In genomic region chr22:42074846-42075245, GRCh38 we compare ENCODE assay signal across 9 cellular contexts. TPM values are rescaled to one million over a fixed set of nuclear protein-coding genes. Genes with fewer than 3 reads are reported as not detected.
DNase-seq lines count a peak whose midpoint lies in the region; ATAC-seq and TF ChIP-seq lines count a peak whose summit lies in the region.
"Had no signal": no experiment of that assay in that cellular context is flagged by ENCODE, and none has a peak within 500 bp of the region (broad histone marks: within the 10 kb centered on the region; RNA-seq: fewer than 3 reads in every experiment).

No MANE protein-coding gene starts in this region.

- no peak for DNase-seq in CD4-positive, CD25-positive, alpha-beta regulatory T cell
- no peak for DNase-seq in activated CD4-positive, alpha-beta memory T cell treated with anti-CD3 and anti-CD28 coated beads, Interleukin-2, amount 10 ng/mL, durations not matched to agents 7 days and 5 days
- no peak for DNase-seq in foreskin fibroblast
- DNase-seq in SW480 (ENCODE audit: low spot score) = no peak
- DNase-seq: NCI-H1105 had no signal

- H3K27ac Mint-ChIP-seq in CD4-positive, CD25-positive, alpha-beta regulatory T cell = peak overlapping the region; percentile 33 to 92 (median 69)
- peak overlapping the region; percentile 44 for H3K27ac Mint-ChIP-seq in activated CD4-positive, alpha-beta memory T cell treated with anti-CD3 and anti-CD28 coated beads, Interleukin-2, amount 10 ng/mL, durations not matched to agents 7 days and 5 days

- H3K9me3 Mint-ChIP-seq in CD4-positive, CD25-positive, alpha-beta regulatory T cell = no peaks in the 10 kb centered on the region
- H3K9me3 Mint-ChIP-seq in activated CD4-positive, alpha-beta memory T cell treated with anti-CD3 and anti-CD28 coated beads, Interleukin-2, amount 10 ng/mL, durations not matched to agents 7 days and 5 days = no peaks in the 10 kb centered on the region

- H3K27me3 ChIP-seq in CD4-positive, CD25-positive, alpha-beta regulatory T cell (ENCODE audit: control insufficient read depth, insufficient read depth, low read length) = no peaks in the 10 kb centered on the region
- H3K27me3 ChIP-seq in rectal smooth muscle tissue (ENCODE audit: control insufficient read depth, insufficient read depth, low read length) = no peaks in the 10 kb centered on the region

- no peaks in the 10 kb centered on the region for H3K9me3 ChIP-seq in CD4-positive, CD25-positive, alpha-beta regulatory T cell (ENCODE audit: control insufficient read depth in 2 of 2, low read length in 2 of 2)

- POLR2A ChIA-PET in activated CD4-positive, alpha-beta memory T cell treated with anti-CD3 and anti-CD28 coated beads, Interleukin-2, amount 10 ng/mL, durations not matched to agents 7 days and 5 days (lab: Charles Lee) = interaction anchor here (0.6 to 2.1 kb wide), 4 partner anchors 15 to 590 kb away, joined by 3 to 22 read pairs (median 4); partner anchors contain the start of genes NDUFA6 and WBP2NL

- H3K4me3 ChIP-seq in CD4-positive, CD25-positive, alpha-beta regulatory T cell (ENCODE audit: low read depth, low read length) = peak overlapping the region; percentile 15
- H3K4me3 ChIP-seq in foreskin fibroblast (ENCODE audit: low read depth in 1 of 2, low read length in 2 of 2) = peak overlapping the region; percentile 64 to 69
- peak overlapping the region; percentile 85 for H3K4me3 ChIP-seq in rectal smooth muscle tissue (ENCODE audit: low read length)

- H3K9ac ChIP-seq in rectal smooth muscle tissue (ENCODE audit: low read length) = no peak overlapping the region

- no peak for ATAC-seq in CD4-positive, CD25-positive, alpha-beta regulatory T cell (ENCODE audit: low read depth in 2 of 2)
- ATAC-seq in GM21423 (IDR thresholded peaks at IDR 0.05; ENCODE audit: unreplicated experiment) (no peak), GM18867 (IDR thresholded peaks at IDR 0.05; ENCODE audit: unreplicated experiment) (no peak), GM19324 (IDR thresholded peaks at IDR 0.05; ENCODE audit: low FRiP score, unreplicated experiment) (no peak)

- H3K27me3 Mint-ChIP-seq in CD4-positive, CD25-positive, alpha-beta regulatory T cell = peaks cover 3% of the 10 kb centered on the region
- no peaks in the 10 kb centered on the region for H3K27me3 Mint-ChIP-seq in activated CD4-positive, alpha-beta memory T cell treated with anti-CD3 and anti-CD28 coated beads, Interleukin-2, amount 10 ng/mL, durations not matched to agents 7 days and 5 days

- H3K4me1 ChIP-seq in CD4-positive, CD25-positive, alpha-beta regulatory T cell (ENCODE audit: control insufficient read depth, insufficient read depth, low read length, poor library complexity, severe bottlenecking) = peaks cover 51% of the 10 kb centered on the region
- peaks cover 26% of the 10 kb centered on the region for H3K4me1 ChIP-seq in rectal smooth muscle tissue (ENCODE audit: control insufficient read depth, insufficient read depth, low read length)

- no peaks in the 10 kb centered on the region for H3K36me3 ChIP-seq in CD4-positive, CD25-positive, alpha-beta regulatory T cell (ENCODE audit: control insufficient read depth, insufficient read depth, low read length)
- no peaks in the 10 kb centered on the region for H3K36me3 ChIP-seq in rectal smooth muscle tissue (ENCODE audit: control insufficient read depth, insufficient read depth, low read length)

- peak overlapping the region; percentile 41 for H3K27ac ChIP-seq in CD4-positive, CD25-positive, alpha-beta regulatory T cell (ENCODE audit: insufficient read depth, low read length, poor library complexity, severe bottlenecking)
- peak overlapping the region; percentile 90 for H3K27ac ChIP-seq in rectal smooth muscle tissue (ENCODE audit: low read depth, low read length)

- peaks cover under 1% of the 10 kb centered on the region for H3K36me3 Mint-ChIP-seq in CD4-positive, CD25-positive, alpha-beta regulatory T cell
- peaks cover 7% of the 10 kb centered on the region for H3K36me3 Mint-ChIP-seq in activated CD4-positive, alpha-beta memory T cell treated with anti-CD3 and anti-CD28 coated beads, Interleukin-2, amount 10 ng/mL, durations not matched to agents 7 days and 5 days (ENCODE audit: low read depth)

- CTCF ChIA-PET in activated CD4-positive, alpha-beta memory T cell treated with anti-CD3 and anti-CD28 coated beads, Interleukin-2, amount 10 ng/mL, durations not matched to agents 7 days and 5 days (lab: Charles Lee) = interaction anchor here (1.0 kb wide), 1 partner anchor 16 kb away, joined by 6 read pairs; the partner anchor contains the start of gene NDUFA6

- H3K4me3 Mint-ChIP-seq in CD4-positive, CD25-positive, alpha-beta regulatory T cell = peak overlapping the region; percentile 49 to 86 (median 75)
- H3K4me3 Mint-ChIP-seq in activated CD4-positive, alpha-beta memory T cell treated with anti-CD3 and anti-CD28 coated beads, Interleukin-2, amount 10 ng/mL, durations not matched to agents 7 days and 5 days = peak overlapping the region; percentile 31

- no peak for TF ChIP-seq CTCF in foreskin fibroblast (IDR thresholded peaks at IDR 0.05; ENCODE audit: low read depth, low read length)

- peaks cover 2 to 53% (median 26%) of the 10 kb centered on the region in 4 donors for H3K4me1 Mint-ChIP-seq in CD4-positive, CD25-positive, alpha-beta regulatory T cell
- peaks cover 49% of the 10 kb centered on the region for H3K4me1 Mint-ChIP-seq in activated CD4-positive, alpha-beta memory T cell treated with anti-CD3 and anti-CD28 coated beads, Interleukin-2, amount 10 ng/mL, durations not matched to agents 7 days and 5 days

RNA-seq across cellular contexts. Expression of gene PHETA2, which starts 0.8 kb away (rescaled TPM):
- total RNA-seq in CD4-positive, CD25-positive, alpha-beta regulatory T cell = 1.8 TPM
- 1 to 10 TPM; 1.5 to 2.6 (median 2.1) TPM for polyA plus RNA-seq in CD4-positive, CD25-positive, alpha-beta regulatory T cell
- total RNA-seq in activated CD4-positive, alpha-beta memory T cell treated with anti-CD3 and anti-CD28 coated beads, Interleukin-2, amount 10 ng/mL, durations not matched to agents 7 days and 5 days = 1 to 10 TPM; 3.6 to 4.5 TPM

RNA-seq across cellular contexts. Expression of gene NAGA, which starts 4.2 kb away (rescaled TPM):
- 12.7 TPM for total RNA-seq in CD4-positive, CD25-positive, alpha-beta regulatory T cell
- 10 to 100 TPM; 17.9 to 29.0 (median 26.0) TPM for polyA plus RNA-seq in CD4-positive, CD25-positive, alpha-beta regulatory T cell
- 10 to 100 TPM; 33.7 to 35.0 TPM for total RNA-seq in activated CD4-positive, alpha-beta memory T cell treated with anti-CD3 and anti-CD28 coated beads, Interleukin-2, amount 10 ng/mL, durations not matched to agents 7 days and 5 days

RNA-seq across cellular contexts. Expression of gene SMDT1, which starts 4.7 kb away (rescaled TPM):
- 77.0 TPM for total RNA-seq in CD4-positive, CD25-positive, alpha-beta regulatory T cell
- 100 to 1,000 TPM; 114 to 263 (median 154) TPM for polyA plus RNA-seq in CD4-positive, CD25-positive, alpha-beta regulatory T cell
- 10 to 100 TPM; 92.7 to 98.1 TPM for total RNA-seq in activated CD4-positive, alpha-beta memory T cell treated with anti-CD3 and anti-CD28 coated beads, Interleukin-2, amount 10 ng/mL, durations not matched to agents 7 days and 5 days

RNA-seq across cellular contexts. Expression of gene NDUFA6, which starts 15.7 kb away (rescaled TPM):
- total RNA-seq in CD4-positive, CD25-positive, alpha-beta regulatory T cell = 60.2 TPM
- polyA plus RNA-seq in CD4-positive, CD25-positive, alpha-beta regulatory T cell = 100 to 1,000 TPM; 143 to 216 (median 165) TPM
- 10 to 100 TPM; 94.8 to 97.1 TPM for total RNA-seq in activated CD4-positive, alpha-beta memory T cell treated with anti-CD3 and anti-CD28 coated beads, Interleukin-2, amount 10 ng/mL, durations not matched to agents 7 days and 5 days

RNA-seq across cellular contexts. Expression of gene CYP2D6, which starts 55.8 kb away (rescaled TPM):
- 9.0 TPM for total RNA-seq in CD4-positive, CD25-positive, alpha-beta regulatory T cell
- under 1 TPM in 2 of 4 donors, not detected in 2; 0.17 to 0.26 TPM for polyA plus RNA-seq in CD4-positive, CD25-positive, alpha-beta regulatory T cell
- 1 to 10 TPM; 1.9 to 2.4 TPM for total RNA-seq in activated CD4-positive, alpha-beta memory T cell treated with anti-CD3 and anti-CD28 coated beads, Interleukin-2, amount 10 ng/mL, durations not matched to agents 7 days and 5 days

Comparison
In these comparisons a context has a peak if more than half of its experiments do, and no peak if none do; other contexts are left out.
1. H3K4me3 ChIP-seq: peak in every context shown above with its lines; median percentile 85 in rectal smooth muscle tissue; 66 in foreskin fibroblast; 15 in CD4-positive, CD25-positive, alpha-beta regulatory T cell.